23 cellular contexts compared by ENCODE assay signal in the genomic region with DNA sequence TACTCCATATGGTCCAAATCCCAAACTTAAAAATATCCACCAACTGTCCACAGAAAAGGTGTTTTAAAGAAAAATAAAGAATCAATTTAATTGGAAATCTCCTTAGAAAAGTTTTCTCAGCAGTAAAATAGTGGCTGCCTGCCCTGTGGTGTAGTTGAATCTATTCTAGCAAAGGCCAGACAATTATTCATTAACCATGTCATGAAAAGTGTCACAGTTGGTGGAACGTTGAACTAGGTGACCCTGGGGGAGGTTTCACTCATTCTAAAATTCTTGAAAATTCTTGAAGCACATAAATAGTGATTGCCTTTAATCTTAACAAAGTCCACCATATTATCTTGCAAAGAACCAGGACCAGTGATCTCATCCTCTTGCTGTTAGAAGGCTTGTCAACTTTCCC.
"Had no signal": no experiment of that assay in that cellular context is flagged by ENCODE, and none has a peak within 500 bp of the region (broad histone marks: within the 10 kb centered on the region; RNA-seq: fewer than 3 reads in every experiment).

No MANE protein-coding gene starts in this region.

- DNase-seq: activated CD4-positive, alpha-beta T cell treated with anti-CD3 and anti-CD28 coated beads for 1 hour; activated CD4-positive, alpha-beta T cell treated with anti-CD3 and anti-CD28 coated beads, Interleukin-2, amount 10 ng/mL, durations not matched to agents 7 days and 5 days; activated CD8-positive, alpha-beta T cell treated with anti-CD3 and anti-CD28 coated beads for 36 hours; activated gamma-delta T cell treated with Interleukin-2 at 50 U/mL for 16 hours; activated naive CD4-positive, alpha-beta T cell treated with anti-CD3 and anti-CD28 coated beads, Interleukin-2, amount 50 U/mL, for 16 hours; activated naive CD8-positive, alpha-beta T cell treated with anti-CD3 and anti-CD28 coated beads, Interleukin-2, amount 50 U/mL, for 24 hours; activated T-cell treated with anti-CD3 and anti-CD28 coated beads, Interleukin-2, amount 50 U/mL, for 4 hours; amygdala; caudate nucleus; cortex of kidney; effector memory CD8-positive, alpha-beta T cell; foreskin fibroblast; head of caudate nucleus; hippocampal formation; kidney; left colon; mammary epithelial cell; posterior cingulate gyrus; right cardiac atrium; stimulated activated naive CD4-positive, alpha-beta T cell; testis; transverse colon had no signal

- H3K36me3 ChIP-seq: transverse colon had no signal

- H3K9me3 ChIP-seq: testis, transverse colon had no signal

- H3K4me3 ChIP-seq: testis, transverse colon had no signal

- H3K4me1 ChIP-seq: testis, transverse colon had no signal

- H3K27ac ChIP-seq: testis, transverse colon had no signal

- H3K27me3 ChIP-seq: testis had no signal

- ATAC-seq: activated CD8-positive, alpha-beta T cell treated with anti-CD3 and anti-CD28 coated beads for 36 hours; activated naive CD8-positive, alpha-beta T cell treated with anti-CD3 and anti-CD28 coated beads, Interleukin-2, amount 50 U/mL, for 24 hours; activated T-cell treated with anti-CD3 and anti-CD28 coated beads, Interleukin-2, amount 50 U/mL, for 4 hours; activated T-helper 17 cell treated with anti-CD3 and anti-CD28 coated beads, Interleukin-2, amount 50 U/mL, for 72 hours; effector memory CD8-positive, alpha-beta T cell; left colon; right cardiac atrium had no signal
